8 cellular contexts compared by ENCODE assay signal in genomic region chr18:75161629-75162028, GRCh38. TPM values are rescaled to one million over a fixed set of nuclear protein-coding genes. Genes with fewer than 3 reads are reported as not detected.
DNase-seq lines count a peak whose midpoint lies in the region; ATAC-seq and TF ChIP-seq lines count a peak whose summit lies in the region.

No MANE protein-coding gene starts in this region.

- H3K36me3 Mint-ChIP-seq in memory B cell: no peaks in the 10 kb centered on the region
- H3K36me3 Mint-ChIP-seq in type B pancreatic cell: peaks cover 4% of the 10 kb centered on the region

- peak overlapping the region in 1 of 4 donors; percentile 29 for H3K4me3 ChIP-seq in adrenal gland

- peak overlapping the region; percentile 26 for H3K27ac Mint-ChIP-seq in memory B cell
- no peak overlapping the region for H3K27ac Mint-ChIP-seq in type B pancreatic cell

- no peaks in the 10 kb centered on the region for H3K36me3 ChIP-seq in adrenal gland (replicated peaks in 1 of 2)

- 61 to 84% (median 67%) methylated on average over 7 to 11 of the region's 11 CpGs for WGBS in adrenal gland, 4 donors

- H3K9me3 Mint-ChIP-seq in memory B cell (no peaks in the 10 kb centered on the region), type B pancreatic cell (peaks cover 4% of the 10 kb centered on the region)

- no peak overlapping the region for H3K27ac ChIP-seq in adrenal gland

- DNase-seq in DMS53 treated with DMSO at 0.1 percent for 48 hours (lab: John Stamatoyannopoulos, UW; ENCODE audit: unreplicated experiment) (peak; percentile 85), NOMO-1 (lab: John Stamatoyannopoulos, UW; ENCODE audit: unreplicated experiment in 2 of 2) (peak; percentile 51 to 64), adrenal gland (peak in 5 of 7 donors; percentile 22 to 67 (median 34)), memory B cell (ENCODE audit: low spot score in 2 of 2) (peak in 1 of 2 donors; percentile 5), type B pancreatic cell (ENCODE audit: extremely low spot score, unreplicated experiment) (no peak)

- peak overlapping the region; percentile 92 for H3K4me3 Mint-ChIP-seq in memory B cell
- no peak overlapping the region for H3K4me3 Mint-ChIP-seq in type B pancreatic cell

- TF ChIP-seq CTCF in adrenal gland (IDR thresholded peaks at IDR 0.05): no peak
- TF ChIP-seq CTCF in type B pancreatic cell (conservative IDR thresholded peaks at IDR 0.05): no peak

- intact Hi-C loops in adrenal gland (cut with DNase I): no loop called here

- ATAC-seq in HG02642 (IDR thresholded peaks at IDR 0.05; ENCODE audit: poor library complexity, unreplicated experiment) (peak; percentile 48), memory B cell (ENCODE audit: low read depth) (peak; percentile 60), GM18520 (IDR thresholded peaks at IDR 0.05; ENCODE audit: unreplicated experiment) (no peak), GM21447 (IDR thresholded peaks at IDR 0.05; ENCODE audit: unreplicated experiment) (no peak)

- no peaks in the 10 kb centered on the region for H3K9me3 ChIP-seq in adrenal gland (replicated peaks in 1 of 3)

- H3K27me3 Mint-ChIP-seq in memory B cell: peaks cover 7% of the 10 kb centered on the region
- H3K27me3 Mint-ChIP-seq in type B pancreatic cell: peaks cover 12% of the 10 kb centered on the region

- no peak for TF ChIP-seq POLR2A in adrenal gland (IDR thresholded peaks at IDR 0.05)

- no peaks in the 10 kb centered on the region for H3K27me3 ChIP-seq in adrenal gland

- H3K4me1 Mint-ChIP-seq in memory B cell (peaks cover 10% of the 10 kb centered on the region), type B pancreatic cell (ENCODE audit: unreplicated experiment) (peaks cover 9% of the 10 kb centered on the region)

- H3K4me1 ChIP-seq in adrenal gland (replicated peaks in 1 of 2): peaks cover 0 to 5% of the 10 kb centered on the region in 2 donors

RNA-seq across cellular contexts. Expression of gene PTGR3, which starts 47.3 kb away (rescaled TPM):
- total RNA-seq in adrenal gland: 10 to 100 TPM in 7 of 8 donors, 1 to 10 TPM in 1; 8.8 to 40.2 (median 24.1) TPM
- polyA plus RNA-seq in adrenal gland: 10 to 100 TPM in 1 of 3 donors, 1 to 10 TPM in 2; 9.6 to 16.3 (median 9.9) TPM
- total RNA-seq in type B pancreatic cell (ENCODE audit: low replicate concordance): 25.4 and 86.7 TPM in 2 replicates

RNA-seq across cellular contexts. Expression of gene TSHZ1, which starts 49.0 kb away (rescaled TPM):
- total RNA-seq in adrenal gland (10 to 100 TPM; 10.2 to 25.0 (median 18.0) TPM), type B pancreatic cell (ENCODE audit: low replicate concordance) (21.8 and 79.9 TPM in 2 replicates)
- 10 to 100 TPM in 1 of 3 donors, 1 to 10 TPM in 2; 6.8 to 10.1 (median 7.7) TPM for polyA plus RNA-seq in adrenal gland

Comparison
In these comparisons a context has a peak if more than half of its experiments do, and no peak if none do; other contexts are left out.
1. ATAC-seq: peak in HG02642 (single experiment) and memory B cell (single experiment); none in GM18520 (single experiment) and GM21447 (single experiment).